In genomic region chr9:3852545-3852944, GRCh38 we compare ENCODE assay signal across 9 cellular contexts.
"Had no signal": no experiment of that assay in that cellular context is flagged by ENCODE, and none has a peak within 500 bp of the region (broad histone marks: within the 10 kb centered on the region; RNA-seq: fewer than 3 reads in every experiment).

No MANE protein-coding gene starts in this region.

- DNase-seq: GM23248, GOT3, H7, HFFc6, IMR-90 had no signal

- FAIRE-seq: HTR-8/SVneo, K562 had no signal

- H3K27ac ChIP-seq: GM23248 had no signal

- H3K9me3 ChIP-seq: HAP-1 had no signal

- H3K36me3 ChIP-seq: HAP-1 had no signal

- ATAC-seq: HCT116, K562 had no signal

- H3K4me3 ChIP-seq: GM23248, HAP-1, K562 had no signal
